Comparison of ENCODE assay signal across 1 cellular context in genomic region chr16:88331989-88332920, GRCh38.
TF ChIP-seq lines count a peak whose summit lies in the region.

No MANE protein-coding gene starts in this region.

TF ChIP-seq in HepG2, 621 proteins besides CTCF, POLR2A, EP300 and RAD21:
- TF ChIP-seq ZBTB33 (CRISPR knock-in tag; IDR thresholded peaks at IDR 0.05) (peak; percentile 68; the same call in 1 of the 2 replicates), PRDM10 (CRISPR knock-in tag; IDR thresholded peaks at IDR 0.05; ENCODE audit: low read depth) (no peak), MYC (CRISPR knock-in tag; IDR thresholded peaks at IDR 0.05; ENCODE audit: borderline replicate concordance) (no peak), ZBTB49 (CRISPR knock-in tag; IDR thresholded peaks at IDR 0.05; ENCODE audit: borderline replicate concordance) (no peak), GRHL1 (CRISPR knock-in tag; conservative IDR thresholded peaks at IDR 0.05) (no peak)
